Comparison of ENCODE assay signal across 12 cellular contexts in genomic region chr1:10774615-10775310, GRCh38.
"Had no signal": no experiment of that assay in that cellular context is flagged by ENCODE, and none has a peak within 500 bp of the region (broad histone marks: within the 10 kb centered on the region; RNA-seq: fewer than 3 reads in every experiment).

No MANE protein-coding gene starts in this region.

- DNase-seq: activated CD4-positive, alpha-beta T cell treated with anti-CD3 and anti-CD28 coated beads for 4 hours; activated CD8-positive, alpha-beta memory T cell treated with anti-CD3 and anti-CD28 coated beads, Interleukin-2, amount 50 U/mL, for 4 hours; activated CD8-positive, alpha-beta T cell treated with anti-CD3 and anti-CD28 coated beads for 36 hours; activated naive CD4-positive, alpha-beta T cell treated with anti-CD3 and anti-CD28 coated beads for 36 hours; caudate nucleus; effector CD8-positive, alpha-beta T cell; T-cell; T1000 had no signal

- H3K27ac ChIP-seq: coronary artery, tibial nerve had no signal

- H3K9me3 ChIP-seq: tibial nerve had no signal

- H3K4me2 ChIP-seq: smooth muscle cell had no signal

- H3K4me1 ChIP-seq: tibial nerve had no signal

- FAIRE-seq: astrocyte had no signal

- H3K36me3 ChIP-seq: tibial nerve had no signal

- H3K4me3 ChIP-seq: coronary artery, smooth muscle cell, tibial nerve had no signal
